Comparison of ENCODE assay signal across 21 cellular contexts in the genomic region with DNA sequence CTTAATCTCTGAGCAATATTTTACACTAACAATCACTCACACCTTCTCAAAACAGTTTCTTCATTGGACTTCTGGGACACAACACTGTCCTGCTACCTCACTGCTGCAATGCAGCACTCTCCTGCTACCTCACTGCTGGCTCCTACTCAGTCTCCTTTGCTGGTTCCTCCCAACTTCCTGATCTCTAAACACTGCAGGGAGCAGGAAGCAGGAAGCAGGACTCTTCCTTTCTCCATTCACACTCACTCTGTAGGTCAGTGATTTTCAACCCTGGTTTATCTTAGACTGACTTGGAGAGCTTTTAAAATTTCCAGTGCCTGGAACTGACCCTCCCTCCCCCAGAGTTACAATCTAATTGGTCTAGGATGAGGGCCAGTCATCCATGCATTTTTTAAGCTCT.
"Had no signal": no experiment of that assay in that cellular context is flagged by ENCODE, and none has a peak within 500 bp of the region (broad histone marks: within the 10 kb centered on the region; RNA-seq: fewer than 3 reads in every experiment).

No MANE protein-coding gene starts in this region.

- H3K36me3 Mint-ChIP-seq: activated CD4-positive, alpha-beta memory T cell treated with anti-CD3 and anti-CD28 coated beads for 36 hours; activated naive CD8-positive, alpha-beta T cell treated with anti-CD3 and anti-CD28 coated beads, Interleukin-2, amount 10 ng/mL, durations not matched to agents 7 days and 5 days; immature natural killer cell; memory B cell; naive B cell had no signal

- H3K9me3 ChIP-seq: colonic mucosa, upper lobe of left lung had no signal

- H3K4me3 Mint-ChIP-seq: activated CD4-positive, alpha-beta memory T cell treated with anti-CD3 and anti-CD28 coated beads for 36 hours; activated naive CD4-positive, alpha-beta T cell treated with anti-CD3 and anti-CD28 coated beads for 36 hours; activated naive CD8-positive, alpha-beta T cell treated with anti-CD3 and anti-CD28 coated beads, Interleukin-2, amount 10 ng/mL, durations not matched to agents 7 days and 5 days; activated T-cell treated with anti-CD3 and anti-CD28 coated beads, Interleukin-2, amount 50 U/mL, for 72 hours; immature natural killer cell; memory B cell; naive B cell; T-helper 17 cell had no signal

- ATAC-seq: activated T-cell treated with anti-CD3 and anti-CD28 coated beads, Interleukin-2, amount 50 U/mL, for 72 hours; left ventricle myocardium superior; stimulated activated naive CD8-positive, alpha-beta T cell treated with anti-CD3 and anti-CD28 coated beads, Interleukin-15, Interleukin-2, amounts not matched to agents 100 U/mL and 50 U/mL, for 24 hours; T-helper 17 cell had no signal

- H3K27ac Mint-ChIP-seq: activated CD4-positive, alpha-beta memory T cell treated with anti-CD3 and anti-CD28 coated beads for 36 hours; activated naive CD4-positive, alpha-beta T cell treated with anti-CD3 and anti-CD28 coated beads for 36 hours; activated naive CD8-positive, alpha-beta T cell treated with anti-CD3 and anti-CD28 coated beads, Interleukin-2, amount 10 ng/mL, durations not matched to agents 7 days and 5 days; activated T-cell treated with anti-CD3 and anti-CD28 coated beads, Interleukin-2, amount 50 U/mL, for 72 hours; immature natural killer cell; memory B cell; naive B cell; T-helper 17 cell had no signal

- H3K27me3 ChIP-seq: breast epithelium, colonic mucosa, upper lobe of left lung had no signal

- H3K4me3 ChIP-seq: breast epithelium, colonic mucosa, upper lobe of left lung had no signal

- H3K27ac ChIP-seq: breast epithelium, colonic mucosa, epithelial cell of prostate, upper lobe of left lung had no signal

- H3K9me3 Mint-ChIP-seq: activated CD4-positive, alpha-beta memory T cell treated with anti-CD3 and anti-CD28 coated beads for 36 hours; activated naive CD4-positive, alpha-beta T cell treated with anti-CD3 and anti-CD28 coated beads for 36 hours; activated T-cell treated with anti-CD3 and anti-CD28 coated beads, Interleukin-2, amount 50 U/mL, for 72 hours; immature natural killer cell had no signal

- H3K36me3 ChIP-seq: breast epithelium, colonic mucosa, upper lobe of left lung had no signal

- H3K4me1 Mint-ChIP-seq: activated naive CD8-positive, alpha-beta T cell treated with anti-CD3 and anti-CD28 coated beads, Interleukin-2, amount 10 ng/mL, durations not matched to agents 7 days and 5 days; immature natural killer cell; memory B cell; naive B cell; T-helper 17 cell had no signal

- DNase-seq: activated CD4-positive, alpha-beta memory T cell treated with anti-CD3 and anti-CD28 coated beads for 36 hours; activated CD4-positive, alpha-beta T cell treated with anti-CD3 and anti-CD28 coated beads for 48 hours; activated effector memory CD4-positive, alpha-beta T cell treated with Interleukin-2 at 50 U/mL for 16 hours; activated naive CD4-positive, alpha-beta T cell treated with anti-CD3 and anti-CD28 coated beads for 36 hours; activated naive CD8-positive, alpha-beta T cell treated with anti-CD3 and anti-CD28 coated beads, Interleukin-2, amount 10 ng/mL, durations not matched to agents 7 days and 5 days; activated T-cell treated with anti-CD3 and anti-CD28 coated beads, Interleukin-2, amount 50 U/mL, for 72 hours; amniotic stem cell; colonic mucosa; immature natural killer cell; kidney glomerular epithelial cell; left ventricle myocardium superior; naive B cell; nucleus accumbens; stimulated activated CD4-positive, alpha-beta T cell treated with anti-CD3 and anti-CD28 coated beads, Interleukin-4, amount 100 ng/mL, for 4 hours; stimulated activated naive CD8-positive, alpha-beta T cell treated with anti-CD3 and anti-CD28 coated beads, Interleukin-15, Interleukin-2, amounts not matched to agents 100 U/mL and 50 U/mL, for 24 hours; SW 1271; T-helper 17 cell; upper lobe of left lung had no signal

- H3K4me1 ChIP-seq: breast epithelium, colonic mucosa had no signal

- H3K27me3 Mint-ChIP-seq: activated naive CD8-positive, alpha-beta T cell treated with anti-CD3 and anti-CD28 coated beads, Interleukin-2, amount 10 ng/mL, durations not matched to agents 7 days and 5 days; T-helper 17 cell had no signal
